1 cellular context compared by ENCODE assay signal in the genomic region with DNA sequence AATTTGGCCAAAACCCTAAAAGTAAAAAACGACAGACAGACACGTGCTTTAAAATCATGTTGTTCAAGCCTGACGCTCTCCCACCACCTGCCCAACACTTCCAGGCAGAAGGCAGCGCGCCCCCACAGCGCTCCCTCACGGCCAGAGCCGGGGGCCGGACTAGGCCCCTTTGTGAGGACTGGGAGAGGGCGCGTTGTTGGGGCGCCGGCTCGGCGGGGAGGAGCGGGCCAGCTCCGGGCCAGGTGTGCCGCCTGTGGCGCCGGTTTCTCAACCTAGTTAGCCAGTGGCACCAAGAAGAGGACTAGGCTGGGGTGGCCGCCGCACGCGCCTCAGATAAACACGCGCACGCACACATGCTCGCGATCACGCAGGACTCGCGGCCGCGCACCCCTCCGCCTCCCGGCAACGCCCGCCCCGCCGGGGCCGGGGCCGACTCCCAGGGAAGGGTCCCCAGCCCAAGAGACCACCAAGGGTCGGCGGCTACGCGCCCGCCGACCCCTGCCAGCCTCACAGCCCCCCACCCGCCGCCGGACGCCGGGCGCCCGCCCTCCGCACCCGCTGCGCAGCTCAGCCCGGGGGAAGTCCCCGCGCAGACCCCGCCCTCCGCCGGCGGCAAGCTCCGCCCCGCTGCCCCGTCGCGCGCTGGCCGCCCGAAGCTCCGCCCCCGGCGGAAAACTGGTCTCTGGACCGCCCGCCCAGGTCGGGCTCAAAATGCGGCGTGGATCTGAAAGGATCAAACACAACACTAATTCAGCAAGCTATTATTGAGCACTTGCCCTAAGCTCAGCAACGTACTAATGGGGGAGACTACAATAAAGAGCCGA.
TF ChIP-seq lines count a peak whose summit lies in the region.

A gene (minus strand): TSS at position 584 of the 824 bp plus-strand sequence.

TF ChIP-seq in HepG2, 621 proteins besides CTCF, POLR2A, EP300 and RAD21 (continued from another document and continues in another):
- TF ChIP-seq, protein P1, sequence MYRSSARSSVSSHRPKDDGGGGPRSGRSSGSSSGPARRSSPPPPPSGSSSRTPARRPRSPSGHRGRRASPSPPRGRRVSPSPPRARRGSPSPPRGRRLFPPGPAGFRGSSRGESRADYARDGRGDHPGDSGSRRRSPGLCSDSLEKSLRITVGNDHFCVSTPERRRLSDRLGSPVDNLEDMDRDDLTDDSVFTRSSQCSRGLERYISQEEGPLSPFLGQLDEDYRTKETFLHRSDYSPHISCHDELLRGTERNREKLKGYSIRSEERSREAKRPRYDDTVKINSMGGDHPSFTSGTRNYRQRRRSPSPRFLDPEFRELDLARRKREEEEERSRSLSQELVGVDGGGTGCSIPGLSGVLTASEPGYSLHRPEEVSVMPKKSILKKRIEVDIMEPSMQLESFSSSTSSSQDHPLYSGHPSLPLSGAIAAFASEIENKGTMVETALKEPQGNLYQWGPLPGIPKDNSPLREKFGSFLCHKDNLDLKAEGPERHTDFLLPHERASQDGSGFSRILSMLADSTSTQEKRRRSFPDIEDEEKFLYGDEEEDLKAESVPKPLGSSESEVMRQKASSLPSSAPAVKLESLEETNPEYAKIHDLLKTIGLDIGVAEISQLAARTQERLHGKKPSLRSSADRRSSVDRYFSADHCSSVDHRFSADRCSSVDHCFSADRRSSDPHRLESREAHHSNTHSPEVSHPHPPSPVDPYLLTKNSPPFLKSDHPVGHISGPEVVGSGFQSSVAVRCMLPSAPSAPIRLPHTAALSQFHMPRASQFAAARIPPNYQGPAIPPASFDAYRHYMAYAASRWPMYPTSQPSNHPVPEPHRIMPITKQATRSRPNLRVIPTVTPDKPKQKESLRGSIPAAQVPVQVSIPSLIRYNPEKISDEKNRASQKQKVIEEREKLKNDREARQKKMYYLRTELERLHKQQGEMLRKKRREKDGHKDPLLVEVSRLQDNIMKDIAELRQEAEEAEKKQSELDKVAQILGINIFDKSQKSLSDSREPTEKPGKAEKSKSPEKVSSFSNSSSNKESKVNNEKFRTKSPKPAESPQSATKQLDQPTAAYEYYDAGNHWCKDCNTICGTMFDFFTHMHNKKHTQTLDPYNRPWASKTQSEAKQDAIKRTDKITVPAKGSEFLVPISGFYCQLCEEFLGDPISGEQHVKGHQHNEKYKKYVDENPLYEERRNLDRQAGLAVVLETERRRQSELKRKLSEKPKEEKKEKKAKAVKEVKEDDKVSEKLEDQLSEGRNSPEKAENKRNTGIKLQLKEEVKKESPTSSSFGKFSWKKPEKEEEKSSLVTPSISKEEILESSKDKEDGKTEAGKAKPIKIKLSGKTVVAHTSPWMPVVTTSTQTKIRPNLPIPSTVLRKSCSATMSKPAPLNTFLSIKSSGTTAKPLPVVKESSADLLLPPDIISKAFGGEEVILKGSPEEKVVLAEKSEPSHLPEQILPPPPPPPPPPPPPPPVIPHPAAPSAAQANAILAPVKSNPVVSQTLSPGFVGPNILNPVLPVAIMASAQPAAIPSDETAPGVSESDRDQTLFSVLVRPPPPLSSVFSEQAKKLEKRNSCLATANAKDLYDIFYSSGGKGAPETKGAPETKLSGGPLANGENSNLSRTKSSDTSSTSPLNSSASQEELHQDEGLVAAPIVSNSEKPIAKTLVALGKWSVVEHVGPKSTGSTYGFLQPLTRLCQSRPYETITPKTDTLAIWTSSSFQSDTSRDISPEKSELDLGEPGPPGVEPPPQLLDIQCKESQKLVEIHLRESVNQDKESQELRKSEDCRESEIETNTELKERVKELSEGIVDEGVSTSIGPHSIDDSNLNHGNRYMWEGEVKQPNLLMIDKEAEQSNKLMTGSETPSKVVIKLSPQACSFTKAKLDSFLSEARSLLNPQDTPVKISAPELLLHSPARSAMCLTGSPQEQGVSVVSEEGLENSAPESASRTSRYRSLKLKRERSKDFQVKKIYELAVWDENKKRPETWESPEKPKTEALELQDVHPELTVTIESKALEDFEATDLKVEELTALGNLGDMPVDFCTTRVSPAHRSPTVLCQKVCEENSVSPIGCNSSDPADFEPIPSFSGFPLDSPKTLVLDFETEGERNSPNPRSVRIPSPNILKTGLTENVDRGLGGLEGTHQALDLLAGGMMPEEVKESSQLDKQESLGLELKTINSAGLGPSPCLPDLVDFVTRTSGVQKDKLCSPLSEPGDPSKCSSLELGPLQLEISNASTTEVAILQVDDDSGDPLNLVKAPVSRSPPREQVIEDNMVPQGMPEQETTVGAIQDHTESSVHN (CRISPR knock-in tag; IDR thresholded peaks at IDR 0.05), result no peak
- 0 out of 2 replicates have a peak, but pooled peaks have one; percentile 54 for TF ChIP-seq ZC3H4 (CRISPR knock-in tag; IDR thresholded peaks at IDR 0.05; ENCODE audit: borderline replicate concordance)
- no peak for TF ChIP-seq SMARCE1 (IDR thresholded peaks at IDR 0.05; ENCODE audit: borderline replicate concordance)
- TF ChIP-seq HOXD1 (CRISPR knock-in tag; IDR thresholded peaks at IDR 0.05), result peak; percentile 57; the same call in 1 of the 2 replicates
- TF ChIP-seq ZFP1 (CRISPR knock-in tag; IDR thresholded peaks at IDR 0.05), result no peak
- TF ChIP-seq TMF1 (CRISPR knock-in tag; IDR thresholded peaks at IDR 0.05; ENCODE audit: low read depth), result no peak
- no peak for TF ChIP-seq GABPA (IDR thresholded peaks at IDR 0.05; ENCODE audit: low read depth, low read length)
- TF ChIP-seq GABPA (CRISPR knock-in tag; IDR thresholded peaks at IDR 0.05; ENCODE audit: low read depth), result no peak
- TF ChIP-seq, protein P2, sequence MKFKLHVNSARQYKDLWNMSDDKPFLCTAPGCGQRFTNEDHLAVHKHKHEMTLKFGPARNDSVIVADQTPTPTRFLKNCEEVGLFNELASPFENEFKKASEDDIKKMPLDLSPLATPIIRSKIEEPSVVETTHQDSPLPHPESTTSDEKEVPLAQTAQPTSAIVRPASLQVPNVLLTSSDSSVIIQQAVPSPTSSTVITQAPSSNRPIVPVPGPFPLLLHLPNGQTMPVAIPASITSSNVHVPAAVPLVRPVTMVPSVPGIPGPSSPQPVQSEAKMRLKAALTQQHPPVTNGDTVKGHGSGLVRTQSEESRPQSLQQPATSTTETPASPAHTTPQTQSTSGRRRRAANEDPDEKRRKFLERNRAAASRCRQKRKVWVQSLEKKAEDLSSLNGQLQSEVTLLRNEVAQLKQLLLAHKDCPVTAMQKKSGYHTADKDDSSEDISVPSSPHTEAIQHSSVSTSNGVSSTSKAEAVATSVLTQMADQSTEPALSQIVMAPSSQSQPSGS (CRISPR knock-in tag; IDR thresholded peaks at IDR 0.05), result no peak
- no peak for TF ChIP-seq SP140L (CRISPR knock-in tag; IDR thresholded peaks at IDR 0.05; ENCODE audit: borderline replicate concordance)
- peak; percentile 41; the same call in 1 of the 2 replicates for TF ChIP-seq ZNF788 (CRISPR knock-in tag; IDR thresholded peaks at IDR 0.05; ENCODE audit: borderline replicate concordance)
- peak; percentile 11 for TF ChIP-seq SKI (IDR thresholded peaks at IDR 0.05; ENCODE audit: partially characterized antibody)
- TF ChIP-seq NR1H2 (CRISPR knock-in tag; IDR thresholded peaks at IDR 0.05; ENCODE audit: borderline replicate concordance, low read depth), result no peak
- TF ChIP-seq MTA1 (CRISPR knock-in tag; IDR thresholded peaks at IDR 0.05; ENCODE audit: borderline replicate concordance), result peak; percentile 68; the same call in 1 of the 2 replicates
- TF ChIP-seq ZNF557 (CRISPR knock-in tag; IDR thresholded peaks at IDR 0.05), result no peak
- TF ChIP-seq, protein P3, sequence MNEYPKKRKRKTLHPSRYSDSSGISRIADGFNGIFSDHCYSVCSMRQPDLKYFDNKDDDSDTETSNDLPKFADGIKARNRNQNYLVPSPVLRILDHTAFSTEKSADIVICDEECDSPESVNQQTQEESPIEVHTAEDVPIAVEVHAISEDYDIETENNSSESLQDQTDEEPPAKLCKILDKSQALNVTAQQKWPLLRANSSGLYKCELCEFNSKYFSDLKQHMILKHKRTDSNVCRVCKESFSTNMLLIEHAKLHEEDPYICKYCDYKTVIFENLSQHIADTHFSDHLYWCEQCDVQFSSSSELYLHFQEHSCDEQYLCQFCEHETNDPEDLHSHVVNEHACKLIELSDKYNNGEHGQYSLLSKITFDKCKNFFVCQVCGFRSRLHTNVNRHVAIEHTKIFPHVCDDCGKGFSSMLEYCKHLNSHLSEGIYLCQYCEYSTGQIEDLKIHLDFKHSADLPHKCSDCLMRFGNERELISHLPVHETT (CRISPR knock-in tag; conservative IDR thresholded peaks at IDR 0.05), result no peak
- no peak for TF ChIP-seq SCMH1 (CRISPR knock-in tag; IDR thresholded peaks at IDR 0.05; ENCODE audit: borderline replicate concordance)
- TF ChIP-seq, protein P4, sequence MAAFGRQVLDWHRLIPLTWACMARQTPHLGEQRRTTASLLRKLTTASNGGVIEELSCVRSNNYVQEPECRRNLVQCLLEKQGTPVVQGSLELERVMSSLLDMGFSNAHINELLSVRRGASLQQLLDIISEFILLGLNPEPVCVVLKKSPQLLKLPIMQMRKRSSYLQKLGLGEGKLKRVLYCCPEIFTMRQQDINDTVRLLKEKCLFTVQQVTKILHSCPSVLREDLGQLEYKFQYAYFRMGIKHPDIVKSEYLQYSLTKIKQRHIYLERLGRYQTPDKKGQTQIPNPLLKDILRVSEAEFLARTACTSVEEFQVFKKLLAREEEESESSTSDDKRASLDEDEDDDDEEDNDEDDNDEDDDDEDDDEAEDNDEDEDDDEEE (CRISPR knock-in tag; IDR thresholded peaks at IDR 0.05), result no peak
- 0 out of 2 replicates have a peak, but pooled peaks have one; percentile 75 for TF ChIP-seq MEF2D (CRISPR knock-in tag; IDR thresholded peaks at IDR 0.05)
- 0 out of 2 replicates have a peak, but pooled peaks have one; percentile 38 for TF ChIP-seq PITX1 (CRISPR knock-in tag; IDR thresholded peaks at IDR 0.05)
- TF ChIP-seq ZNF446 (CRISPR knock-in tag; IDR thresholded peaks at IDR 0.05), result no peak
- TF ChIP-seq ZNF564 (CRISPR knock-in tag; IDR thresholded peaks at IDR 0.05), result no peak
- TF ChIP-seq, protein P5, sequence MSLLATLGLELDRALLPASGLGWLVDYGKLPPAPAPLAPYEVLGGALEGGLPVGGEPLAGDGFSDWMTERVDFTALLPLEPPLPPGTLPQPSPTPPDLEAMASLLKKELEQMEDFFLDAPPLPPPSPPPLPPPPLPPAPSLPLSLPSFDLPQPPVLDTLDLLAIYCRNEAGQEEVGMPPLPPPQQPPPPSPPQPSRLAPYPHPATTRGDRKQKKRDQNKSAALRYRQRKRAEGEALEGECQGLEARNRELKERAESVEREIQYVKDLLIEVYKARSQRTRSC (CRISPR knock-in tag; IDR thresholded peaks at IDR 0.05; ENCODE audit: low read depth), result peak; percentile 39; the same call in 1 of the 2 replicates
- TF ChIP-seq ZNF850 (CRISPR knock-in tag; conservative IDR thresholded peaks at IDR 0.05), result no peak
- TF ChIP-seq, protein P6, sequence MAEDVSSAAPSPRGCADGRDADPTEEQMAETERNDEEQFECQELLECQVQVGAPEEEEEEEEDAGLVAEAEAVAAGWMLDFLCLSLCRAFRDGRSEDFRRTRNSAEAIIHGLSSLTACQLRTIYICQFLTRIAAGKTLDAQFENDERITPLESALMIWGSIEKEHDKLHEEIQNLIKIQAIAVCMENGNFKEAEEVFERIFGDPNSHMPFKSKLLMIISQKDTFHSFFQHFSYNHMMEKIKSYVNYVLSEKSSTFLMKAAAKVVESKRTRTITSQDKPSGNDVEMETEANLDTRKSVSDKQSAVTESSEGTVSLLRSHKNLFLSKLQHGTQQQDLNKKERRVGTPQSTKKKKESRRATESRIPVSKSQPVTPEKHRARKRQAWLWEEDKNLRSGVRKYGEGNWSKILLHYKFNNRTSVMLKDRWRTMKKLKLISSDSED (CRISPR knock-in tag; IDR thresholded peaks at IDR 0.05), result no peak
- TF ChIP-seq, protein P7, sequence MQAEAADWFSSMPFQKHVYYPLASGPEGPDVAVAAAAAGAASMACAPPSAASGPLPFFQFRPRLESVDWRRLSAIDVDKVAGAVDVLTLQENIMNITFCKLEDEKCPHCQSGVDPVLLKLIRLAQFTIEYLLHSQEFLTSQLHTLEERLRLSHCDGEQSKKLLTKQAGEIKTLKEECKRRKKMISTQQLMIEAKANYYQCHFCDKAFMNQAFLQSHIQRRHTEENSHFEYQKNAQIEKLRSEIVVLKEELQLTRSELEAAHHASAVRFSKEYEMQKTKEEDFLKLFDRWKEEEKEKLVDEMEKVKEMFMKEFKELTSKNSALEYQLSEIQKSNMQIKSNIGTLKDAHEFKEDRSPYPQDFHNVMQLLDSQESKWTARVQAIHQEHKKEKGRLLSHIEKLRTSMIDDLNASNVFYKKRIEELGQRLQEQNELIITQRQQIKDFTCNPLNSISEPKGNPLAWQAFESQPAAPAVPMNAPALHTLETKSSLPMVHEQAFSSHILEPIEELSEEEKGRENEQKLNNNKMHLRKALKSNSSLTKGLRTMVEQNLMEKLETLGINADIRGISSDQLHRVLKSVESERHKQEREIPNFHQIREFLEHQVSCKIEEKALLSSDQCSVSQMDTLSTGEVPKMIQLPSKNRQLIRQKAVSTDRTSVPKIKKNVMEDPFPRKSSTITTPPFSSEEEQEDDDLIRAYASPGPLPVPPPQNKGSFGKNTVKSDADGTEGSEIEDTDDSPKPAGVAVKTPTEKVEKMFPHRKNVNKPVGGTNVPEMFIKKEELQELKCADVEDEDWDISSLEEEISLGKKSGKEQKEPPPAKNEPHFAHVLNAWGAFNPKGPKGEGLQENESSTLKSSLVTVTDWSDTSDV (CRISPR knock-in tag; IDR thresholded peaks at IDR 0.05), result no peak
- TF ChIP-seq, protein P8, sequence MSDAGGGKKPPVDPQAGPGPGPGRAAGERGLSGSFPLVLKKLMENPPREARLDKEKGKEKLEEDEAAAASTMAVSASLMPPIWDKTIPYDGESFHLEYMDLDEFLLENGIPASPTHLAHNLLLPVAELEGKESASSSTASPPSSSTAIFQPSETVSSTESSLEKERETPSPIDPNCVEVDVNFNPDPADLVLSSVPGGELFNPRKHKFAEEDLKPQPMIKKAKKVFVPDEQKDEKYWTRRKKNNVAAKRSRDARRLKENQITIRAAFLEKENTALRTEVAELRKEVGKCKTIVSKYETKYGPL (CRISPR knock-in tag; IDR thresholded peaks at IDR 0.05), result no peak
- TF ChIP-seq, protein P9, sequence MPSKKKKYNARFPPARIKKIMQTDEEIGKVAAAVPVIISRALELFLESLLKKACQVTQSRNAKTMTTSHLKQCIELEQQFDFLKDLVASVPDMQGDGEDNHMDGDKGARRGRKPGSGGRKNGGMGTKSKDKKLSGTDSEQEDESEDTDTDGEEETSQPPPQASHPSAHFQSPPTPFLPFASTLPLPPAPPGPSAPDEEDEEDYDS (CRISPR knock-in tag; IDR thresholded peaks at IDR 0.05), result peak; percentile 75; the same call in 1 of the 2 replicates
- no peak for TF ChIP-seq SMAD3 (CRISPR knock-in tag; IDR thresholded peaks at IDR 0.05)
- TF ChIP-seq MLLT10 (CRISPR knock-in tag; IDR thresholded peaks at IDR 0.05), result no peak
- no peak for TF ChIP-seq NFE2 (CRISPR knock-in tag; IDR thresholded peaks at IDR 0.05)
- TF ChIP-seq ZNF350 (CRISPR knock-in tag; IDR thresholded peaks at IDR 0.05; ENCODE audit: borderline replicate concordance, low read depth), result peak; percentile 52
- TF ChIP-seq FOSL1 (CRISPR knock-in tag; IDR thresholded peaks at IDR 0.05; ENCODE audit: borderline replicate concordance), result no peak
- no peak for TF ChIP-seq MTA3 (CRISPR knock-in tag; IDR thresholded peaks at IDR 0.05)
- no peak for TF ChIP-seq ZNF431 (CRISPR knock-in tag; IDR thresholded peaks at IDR 0.05; ENCODE audit: borderline replicate concordance, low read depth)
- TF ChIP-seq, protein P10, sequence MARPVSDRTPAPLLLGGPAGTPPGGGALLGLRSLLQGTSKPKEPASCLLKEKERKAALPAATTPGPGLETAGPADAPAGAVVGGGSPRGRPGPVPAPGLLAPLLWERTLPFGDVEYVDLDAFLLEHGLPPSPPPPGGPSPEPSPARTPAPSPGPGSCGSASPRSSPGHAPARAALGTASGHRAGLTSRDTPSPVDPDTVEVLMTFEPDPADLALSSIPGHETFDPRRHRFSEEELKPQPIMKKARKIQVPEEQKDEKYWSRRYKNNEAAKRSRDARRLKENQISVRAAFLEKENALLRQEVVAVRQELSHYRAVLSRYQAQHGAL (CRISPR knock-in tag; IDR thresholded peaks at IDR 0.05; ENCODE audit: not compliant biosample characterization), result peak; percentile 54
- TF ChIP-seq ZNF354B (CRISPR knock-in tag; IDR thresholded peaks at IDR 0.05), result no peak
